8 cellular contexts compared by ENCODE assay signal in the genomic region with DNA sequence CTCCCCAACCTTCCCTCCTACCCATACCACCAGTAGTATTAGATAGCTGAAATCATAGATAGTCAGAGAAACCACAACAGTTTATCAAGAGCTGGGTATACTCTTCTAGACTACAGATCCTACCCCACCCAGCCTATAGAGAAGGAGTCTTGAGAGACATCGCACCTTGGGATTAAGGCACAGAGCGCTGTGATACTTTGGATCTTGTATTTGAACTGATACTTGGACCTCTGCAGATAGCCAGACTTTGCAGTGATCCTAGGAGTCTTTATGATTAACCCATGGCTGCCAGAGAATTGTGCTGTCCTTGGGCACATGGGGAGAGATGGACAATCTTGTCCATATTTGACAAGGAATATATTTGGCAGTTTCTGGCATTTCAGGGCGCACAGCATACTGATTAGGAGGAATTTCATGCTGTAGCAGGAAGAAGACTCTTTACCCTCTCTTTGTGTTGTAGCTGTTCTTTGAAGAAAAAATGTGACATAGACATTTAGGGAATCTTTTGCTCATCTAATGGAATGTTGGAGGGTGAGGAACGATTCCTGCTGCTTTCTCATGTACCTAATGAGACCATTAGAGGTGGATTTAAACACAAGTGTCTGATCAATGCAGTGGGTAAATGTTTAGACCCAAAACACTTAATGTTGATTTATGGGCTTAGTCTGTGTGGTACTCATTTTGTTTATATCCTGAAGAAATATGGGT. TPM values are rescaled to one million over a fixed set of nuclear protein-coding genes. Genes with fewer than 3 reads are reported as not detected.
A peak's percentile ranks its signal among the peaks of the same experiment; 100 is the strongest.
DNase-seq lines count a peak whose midpoint lies in the region; ATAC-seq and TF ChIP-seq lines count a peak whose summit lies in the region.

No MANE protein-coding gene starts in this region.

- TF ChIP-seq POLR2A in adrenal gland (IDR thresholded peaks at IDR 0.05) = no peak

- H3K4me3 ChIP-seq in adrenal gland = peak overlapping the region in 3 of 4 donors; percentile 36 to 61 (median 49)

- no peaks in the 10 kb centered on the region for H3K36me3 Mint-ChIP-seq in activated T-cell treated with anti-CD3 and anti-CD28 coated beads, Interleukin-2, amount 50 U/mL, for 24 hours (ENCODE audit: low read depth)
- no peaks in the 10 kb centered on the region for H3K36me3 Mint-ChIP-seq in stimulated activated effector memory CD8-positive, alpha-beta T cell treated with anti-CD3 and anti-CD28 coated beads, Interleukin-12 subunit alpha, Interleukin-12 subunit beta, amount 100 ng/mL, for 72 hours

- no peaks in the 10 kb centered on the region for H3K9me3 ChIP-seq in adrenal gland (replicated peaks in 1 of 3)

- TF ChIP-seq CTCF in adrenal gland (IDR thresholded peaks at IDR 0.05) = no peak

- H3K27me3 ChIP-seq in adrenal gland = no peaks in the 10 kb centered on the region

- in situ Hi-C loops in KBM-7 (cut with MboI; ENCODE audit: low pct_unique_long_range_greater_than_20kb, low sequenced_read_pairs) = no loop called here

- H3K4me1 ChIP-seq in adrenal gland (replicated peaks in 1 of 2) = peaks cover 10 to 40% of the 10 kb centered on the region in 2 donors

- peak; percentile 66 for ATAC-seq in stimulated activated effector memory CD8-positive, alpha-beta T cell treated with anti-CD3 and anti-CD28 coated beads, Interleukin-12 subunit alpha, Interleukin-12 subunit beta, amount 100 ng/mL, for 72 hours
- no peak for ATAC-seq in HG02885 (IDR thresholded peaks at IDR 0.05; ENCODE audit: poor library complexity, unreplicated experiment)

- no peak for DNase-seq in activated T-cell treated with anti-CD3 and anti-CD28 coated beads, Interleukin-2, amount 50 U/mL, for 24 hours
- no peak for DNase-seq in activated T-cell treated with anti-CD3 and anti-CD28 coated beads for 4 hours
- DNase-seq in adrenal gland = no peak
- DNase-seq in inferior parietal cortex (ENCODE audit: extremely low spot score) = peak; percentile 20
- no peak for DNase-seq in stimulated activated effector memory CD8-positive, alpha-beta T cell treated with anti-CD3 and anti-CD28 coated beads, Interleukin-12 subunit alpha, Interleukin-12 subunit beta, amount 100 ng/mL, for 72 hours (ENCODE audit: low spot score in 2 of 2)
- DNase-seq in mesenteric fat pad (ENCODE audit: low spot score) = no peak
- DNase-seq in KBM-7 = no peak

- intact Hi-C loops in adrenal gland (cut with DNase I) = no loop called here

- peak overlapping the region; percentile 79 for H3K4me3 Mint-ChIP-seq in activated T-cell treated with anti-CD3 and anti-CD28 coated beads, Interleukin-2, amount 50 U/mL, for 24 hours
- peak overlapping the region; percentile 72 for H3K4me3 Mint-ChIP-seq in stimulated activated effector memory CD8-positive, alpha-beta T cell treated with anti-CD3 and anti-CD28 coated beads, Interleukin-12 subunit alpha, Interleukin-12 subunit beta, amount 100 ng/mL, for 72 hours

- no peaks in the 10 kb centered on the region for H3K27me3 Mint-ChIP-seq in activated T-cell treated with anti-CD3 and anti-CD28 coated beads, Interleukin-2, amount 50 U/mL, for 24 hours

- peak overlapping the region; percentile 37 to 89 (median 70) for H3K27ac ChIP-seq in adrenal gland

- H3K36me3 ChIP-seq in adrenal gland (replicated peaks in 1 of 2) = no peaks in the 10 kb centered on the region

- WGBS in adrenal gland, 4 donors = 22 to 35% (median 24%) methylated on average over 4 of the region's 4 CpGs

- peaks cover 34% of the 10 kb centered on the region for H3K4me1 Mint-ChIP-seq in activated T-cell treated with anti-CD3 and anti-CD28 coated beads, Interleukin-2, amount 50 U/mL, for 24 hours (ENCODE audit: low read depth)
- peaks cover 13% of the 10 kb centered on the region for H3K4me1 Mint-ChIP-seq in stimulated activated effector memory CD8-positive, alpha-beta T cell treated with anti-CD3 and anti-CD28 coated beads, Interleukin-12 subunit alpha, Interleukin-12 subunit beta, amount 100 ng/mL, for 72 hours

- H3K9me3 Mint-ChIP-seq in activated T-cell treated with anti-CD3 and anti-CD28 coated beads, Interleukin-2, amount 50 U/mL, for 24 hours = no peaks in the 10 kb centered on the region
- no peaks in the 10 kb centered on the region for H3K9me3 Mint-ChIP-seq in stimulated activated effector memory CD8-positive, alpha-beta T cell treated with anti-CD3 and anti-CD28 coated beads, Interleukin-12 subunit alpha, Interleukin-12 subunit beta, amount 100 ng/mL, for 72 hours

- peak overlapping the region; percentile 35 for H3K27ac Mint-ChIP-seq in activated T-cell treated with anti-CD3 and anti-CD28 coated beads, Interleukin-2, amount 50 U/mL, for 24 hours
- peak overlapping the region; percentile 80 for H3K27ac Mint-ChIP-seq in stimulated activated effector memory CD8-positive, alpha-beta T cell treated with anti-CD3 and anti-CD28 coated beads, Interleukin-12 subunit alpha, Interleukin-12 subunit beta, amount 100 ng/mL, for 72 hours

RNA-seq across cellular contexts. Expression of a gene that starts 1.0 kb away (rescaled TPM):
- total RNA-seq in adrenal gland (10 to 100 TPM in 7 of 8 donors, 1 to 10 TPM in 1; 9.6 to 41.5 (median 26.2) TPM), mesenteric fat pad (63.1 TPM)
- polyA plus RNA-seq in adrenal gland = 10 to 100 TPM in 2 of 3 donors, 1 to 10 TPM in 1; 7.6 to 20.9 (median 11.3) TPM

RNA-seq across cellular contexts. Expression of a gene that starts 34.7 kb away (rescaled TPM):
- total RNA-seq in adrenal gland (1 to 10 TPM in 5 of 8 donors, under 1 TPM in 2, not detected in 1; 0.68 to 3.3 (median 1.1) TPM), mesenteric fat pad (not detected)
- polyA plus RNA-seq in adrenal gland = 1 to 10 TPM; 1.5 to 5.3 (median 1.6) TPM

RNA-seq across cellular contexts. Expression of a gene that starts 54.3 kb away (rescaled TPM):
- total RNA-seq in adrenal gland (1 to 10 TPM; 2.8 to 6.2 (median 5.2) TPM), mesenteric fat pad (3.0 TPM)
- polyA plus RNA-seq in adrenal gland = 1 to 10 TPM; 2.5 to 5.6 (median 3.2) TPM
